9 cellular contexts compared by ENCODE assay signal in genomic region chr2:240999873-241000541, GRCh38. TPM values are rescaled to one million over a fixed set of nuclear protein-coding genes. Genes with fewer than 3 reads are reported as not detected.
DNase-seq lines count a peak whose midpoint lies in the region; ATAC-seq and TF ChIP-seq lines count a peak whose summit lies in the region.
"Had no signal": no experiment of that assay in that cellular context is flagged by ENCODE, and none has a peak within 500 bp of the region (broad histone marks: within the 10 kb centered on the region; RNA-seq: fewer than 3 reads in every experiment).

No MANE protein-coding gene starts in this region.

- H3K9me3 ChIP-seq in A673 (ENCODE audit: low read depth, low read length, poor library complexity, severe bottlenecking) = peaks cover 16% of the 10 kb centered on the region
- H3K9me3 ChIP-seq in SJCRH30 (replicated peaks) = peaks cover 12% of the 10 kb centered on the region
- peaks cover 9 to 12% of the 10 kb centered on the region in 2 donors for H3K9me3 ChIP-seq in esophagus (ENCODE audit: control insufficient read depth in 2 of 2, insufficient read depth in 1 of 2, low read depth in 1 of 2, low read length in 1 of 2)
- no peaks in the 10 kb centered on the region for H3K9me3 ChIP-seq in neural progenitor cell (ENCODE audit: low read depth)

- H3K27me3 ChIP-seq in A673 (replicated peaks; ENCODE audit: insufficient read depth, low read depth, low read length, poor library complexity) (no peaks in the 10 kb centered on the region), SJCRH30 (no peaks in the 10 kb centered on the region), esophagus (ENCODE audit: control insufficient read depth in 1 of 2, insufficient read depth in 2 of 2, low read length in 2 of 2) (no peaks in the 10 kb centered on the region), neural progenitor cell (peaks cover 61% of the 10 kb centered on the region)

- in situ Hi-C loops in GM13977 (cut with MboI; ENCODE audit: low pct_unique_long_range_greater_than_20kb, low sequenced_read_pairs, unreplicated experiment) = no loop called here

- POLR2A ChIA-PET in A673 (lab: Charles Lee; ENCODE audit: low non-redundant PET) = no interaction called here

- BruUV-seq in A673 (replicated peaks; lab: Mats Ljungman, UMichigan) = no TSS peak

- no peak overlapping the region for H3K4me2 ChIP-seq in neural progenitor cell

- H3K4me1 ChIP-seq in A673 (ENCODE audit: insufficient read depth, low read length, poor library complexity, severe bottlenecking) (no peaks in the 10 kb centered on the region), SJCRH30 (peaks cover 29% of the 10 kb centered on the region), esophagus (ENCODE audit: control insufficient read depth in 2 of 2, insufficient read depth in 2 of 2, low read length in 1 of 2) (peaks cover 8 to 23% of the 10 kb centered on the region in 2 donors), neural progenitor cell (no peaks in the 10 kb centered on the region)

- no peak for DNase-seq in A673 (ENCODE audit: low spot score)
- peak in 1 of 2 experiments; percentile 2 for DNase-seq in SJCRH30
- no peak for DNase-seq in neural progenitor cell (ENCODE audit: low spot score)
- no peak for DNase-seq in GM13977 (ENCODE audit: low spot score)
- DNase-seq in SIG-M5 (lab: John Stamatoyannopoulos, UW) = no peak
- DNase-seq: activated naive CD8-positive, alpha-beta T cell treated with anti-CD3 and anti-CD28 coated beads, Interleukin-2, amount 10 ng/mL, durations not matched to agents 7 days and 5 days had no signal

- no peak overlapping the region for H2AFZ ChIP-seq in neural progenitor cell (replicated peaks)

- H3K4me3 ChIP-seq in A673 (ENCODE audit: low read depth, low read length, poor library complexity, severe bottlenecking) = peak overlapping the region; percentile 51
- peak overlapping the region; percentile 67 for H3K4me3 ChIP-seq in SJCRH30
- H3K4me3 ChIP-seq in esophagus (ENCODE audit: low read depth in 1 of 2, low read length in 2 of 2) = peak overlapping the region; percentile 3 to 65
- H3K4me3 ChIP-seq in neural progenitor cell = no peak overlapping the region

- CTCF ChIA-PET in A673 (lab: Charles Lee) = no interaction called here

- H3K9ac ChIP-seq in neural progenitor cell = no peak overlapping the region

- 83 to 89% methylated on average over 19 of the region's 19 CpGs for WGBS in esophagus, 2 donors

- ATAC-seq in HG02884 (IDR thresholded peaks at IDR 0.05; ENCODE audit: unreplicated experiment) (no peak), GM18511 (IDR thresholded peaks at IDR 0.05; ENCODE audit: unreplicated experiment) (no peak)

- H3K27ac ChIP-seq in A673 (ENCODE audit: low read depth, low read length, poor library complexity, severe bottlenecking) (no peak overlapping the region), SJCRH30 (no peak overlapping the region), esophagus (ENCODE audit: low read depth in 2 of 2, low read length in 1 of 2) (no peak overlapping the region), neural progenitor cell (no peak overlapping the region)

- peaks cover 3% of the 10 kb centered on the region for H3K36me3 Mint-ChIP-seq in neural progenitor cell

- TF ChIP-seq CTCF in A673 (conservative IDR thresholded peaks at IDR 0.05; ENCODE audit: low read depth, low read length) = no peak
- TF ChIP-seq CTCF in neural progenitor cell (IDR thresholded peaks at IDR 0.05) = no peak
- no peak for TF ChIP-seq CTCF in GM13977 (IDR thresholded peaks at IDR 0.05; ENCODE audit: extremely low read depth, insufficient read depth, missing control alignments)

- peaks cover 18% of the 10 kb centered on the region for H3K27me3 Mint-ChIP-seq in neural progenitor cell (ENCODE audit: insufficient read depth, low read depth)

- no peaks in the 10 kb centered on the region for H3K79me2 ChIP-seq in neural progenitor cell (ENCODE audit: low read depth)

- H3K36me3 ChIP-seq in A673 (ENCODE audit: insufficient read depth, low read length, poor library complexity, severe bottlenecking) = no peaks in the 10 kb centered on the region
- H3K36me3 ChIP-seq in SJCRH30 = peaks cover 23% of the 10 kb centered on the region
- peaks cover 3% of the 10 kb centered on the region in 2 donors for H3K36me3 ChIP-seq in esophagus (ENCODE audit: control insufficient read depth in 2 of 2, insufficient read depth in 2 of 2, low read length in 1 of 2)
- H3K36me3 ChIP-seq in neural progenitor cell = no peaks in the 10 kb centered on the region

- peaks cover 5% of the 10 kb centered on the region for H4K20me1 ChIP-seq in neural progenitor cell (ENCODE audit: low read depth)

- no peaks in the 10 kb centered on the region for H3F3A ChIP-seq in neural progenitor cell (ENCODE audit: low read depth)

- peaks cover 17% of the 10 kb centered on the region for H3K9me3 Mint-ChIP-seq in neural progenitor cell

- peak overlapping the region; percentile 24 for H3K4me3 Mint-ChIP-seq in neural progenitor cell
- H3K4me3 Mint-ChIP-seq: activated naive CD8-positive, alpha-beta T cell treated with anti-CD3 and anti-CD28 coated beads, Interleukin-2, amount 10 ng/mL, durations not matched to agents 7 days and 5 days had no signal

- intact Hi-C loops in A673 (cut with micrococcal nuclease; ENCODE audit: unreplicated experiment) = no loop called here

- H3K4me1 Mint-ChIP-seq in neural progenitor cell = peaks cover 20% of the 10 kb centered on the region

- H3K27ac Mint-ChIP-seq in neural progenitor cell = no peak overlapping the region
- H3K27ac Mint-ChIP-seq: activated naive CD8-positive, alpha-beta T cell treated with anti-CD3 and anti-CD28 coated beads, Interleukin-2, amount 10 ng/mL, durations not matched to agents 7 days and 5 days had no signal

RNA-seq across cellular contexts. Expression of gene SNED1, which starts 1.6 kb away (rescaled TPM):
- total RNA-seq in A673 (2021) (3.0 and 5.0 TPM in 2 replicates), neural progenitor cell (ENCODE audit: low replicate concordance) (0.11 and 0.31 TPM in 2 replicates)
- total RNA-seq in SJCRH30 (2014; rRNA removed; shearing (Covaris generic)) = 22.3 and 28.4 TPM in 2 replicates
- 1 to 10 TPM; 3.3 to 3.6 TPM for polyA plus RNA-seq in esophagus
